9 cellular contexts compared by ENCODE assay signal in genomic region chr2:39141346-39142011, GRCh38. TPM values are rescaled to one million over a fixed set of nuclear protein-coding genes. Genes with fewer than 3 reads are reported as not detected.
DNase-seq lines count a peak whose midpoint lies in the region; ATAC-seq, FAIRE-seq and TF ChIP-seq lines count a peak whose summit lies in the region.
"Had no signal": no experiment of that assay in that cellular context is flagged by ENCODE, and none has a peak within 500 bp of the region (broad histone marks: within the 10 kb centered on the region; RNA-seq: fewer than 3 reads in every experiment).

No MANE protein-coding gene starts in this region.

- no peak overlapping the region for H2AFZ ChIP-seq in HepG2 (ENCODE audit: low read length)

- H3K4me3 ChIP-seq in right lobe of liver (no peak overlapping the region), HepG2 (replicated peaks in 1 of 3; ENCODE audit: insufficient read depth in 1 of 3, low read depth in 2 of 3, low read length in 3 of 3) (no peak overlapping the region), endodermal cell (ENCODE audit: low read length) (no peak overlapping the region)

- H4K20me1 ChIP-seq in HepG2 (ENCODE audit: insufficient read depth, low read length), result no peaks in the 10 kb centered on the region

- no peak for TF ChIP-seq RAD21 in HepG2 (CRISPR knock-in tag; IDR thresholded peaks at IDR 0.05)

- BruUV-seq in HepG2 (replicated peaks; lab: Mats Ljungman, UMichigan), result no TSS peak

- H3K27ac ChIP-seq in right lobe of liver (no peak overlapping the region), HepG2 (ENCODE audit: extremely low read length, insufficient read depth, low read length) (no peak overlapping the region), endodermal cell (ENCODE audit: low read depth, low read length) (no peak overlapping the region)

- no peaks in the 10 kb centered on the region for H3K36me3 Mint-ChIP-seq in brain
- H3K36me3 Mint-ChIP-seq in endodermal cell (ENCODE audit: low read depth), result no peaks in the 10 kb centered on the region
- H3K36me3 Mint-ChIP-seq in activated T-cell treated with anti-CD3 and anti-CD28 coated beads, Interleukin-2, amount 50 U/mL, for 24 hours (ENCODE audit: low read depth), result no peaks in the 10 kb centered on the region

- WGBS in right lobe of liver (ENCODE audit: insufficient coverage, low coverage, low lambda C conversion rate, missing lambda C conversion rate), result 46% methylated on average over 6 of the region's 6 CpGs
- WGBS in HepG2 (ENCODE audit: low lambda C conversion rate), result 57% methylated on average over 6 of the region's 6 CpGs
- WGBS in endodermal cell (ENCODE audit: insufficient coverage in 1 of 2, insufficient read length in 1 of 2), 2 experiments, result 45 to 77% methylated on average over 2 to 6 of the region's 6 CpGs

- no peaks in the 10 kb centered on the region for H3K27me3 Mint-ChIP-seq in brain
- H3K27me3 Mint-ChIP-seq in endodermal cell (ENCODE audit: insufficient read depth), result no peaks in the 10 kb centered on the region
- no peaks in the 10 kb centered on the region for H3K27me3 Mint-ChIP-seq in activated T-cell treated with anti-CD3 and anti-CD28 coated beads, Interleukin-2, amount 50 U/mL, for 24 hours

- H3K9me3 Mint-ChIP-seq in brain (peaks cover 0 to 2% (median 0%) of the 10 kb centered on the region in 5 experiments), endodermal cell (no peaks in the 10 kb centered on the region)
- H3K9me3 Mint-ChIP-seq in activated T-cell treated with anti-CD3 and anti-CD28 coated beads, Interleukin-2, amount 50 U/mL, for 24 hours, result no peaks in the 10 kb centered on the region

- H3K27me3 ChIP-seq in right lobe of liver (no peaks in the 10 kb centered on the region), HepG2 (ENCODE audit: control insufficient read depth in 1 of 2, insufficient read depth in 2 of 2, low read length in 2 of 2) (no peaks in the 10 kb centered on the region), endodermal cell (ENCODE audit: control insufficient read depth, insufficient read depth, low read length, poor library complexity, severe bottlenecking) (no peaks in the 10 kb centered on the region)

- TF ChIP-seq EP300 in HepG2 (IDR thresholded peaks at IDR 0.05; ENCODE audit: low read depth in 2 of 2, low read length in 2 of 2) (no peak), HepG2 (CRISPR knock-in tag; IDR thresholded peaks at IDR 0.05; ENCODE audit: borderline replicate concordance) (no peak)

- H3K27ac Mint-ChIP-seq in brain, result peak overlapping the region in 4 of 5 experiments; percentile 38 to 95 (median 69)
- no peak overlapping the region for H3K27ac Mint-ChIP-seq in endodermal cell
- H3K27ac Mint-ChIP-seq in activated T-cell treated with anti-CD3 and anti-CD28 coated beads, Interleukin-2, amount 50 U/mL, for 24 hours, result no peak overlapping the region

- in situ Hi-C loops in HepG2 (cut with HindIII; ENCODE audit: extremely low pct_ligation_motif_present, low pct_unique_long_range_greater_than_20kb) (no loop called here), KBM-7 (cut with MboI; ENCODE audit: low pct_unique_long_range_greater_than_20kb, low sequenced_read_pairs) (no loop called here)

- H3K4me1 Mint-ChIP-seq in brain (peaks cover 23% of the 10 kb centered on the region), endodermal cell (peaks cover 2% of the 10 kb centered on the region)
- H3K4me1 Mint-ChIP-seq in activated T-cell treated with anti-CD3 and anti-CD28 coated beads, Interleukin-2, amount 50 U/mL, for 24 hours (ENCODE audit: low read depth), result peaks cover 32% of the 10 kb centered on the region

- CTCF ChIA-PET in HepG2 (lab: Yijun Ruan, JAX; ENCODE audit: low intra/inter-chr PET ratio, low total read pairs), result no interaction called here

- H3K36me3 ChIP-seq in right lobe of liver, result no peaks in the 10 kb centered on the region
- no peaks in the 10 kb centered on the region for H3K36me3 ChIP-seq in HepG2 (replicated peaks in 1 of 2; ENCODE audit: control insufficient read depth in 1 of 2, insufficient read depth in 2 of 2, low read length in 2 of 2)
- no peaks in the 10 kb centered on the region for H3K36me3 ChIP-seq in endodermal cell (ENCODE audit: control insufficient read depth, insufficient read depth, low read length)

- H3K4me2 ChIP-seq in HepG2 (ENCODE audit: low read depth, low read length), result no peak overlapping the region

- no peak for DNase-seq in right lobe of liver
- no peak for DNase-seq in HepG2 (ENCODE audit: low spot score)
- DNase-seq in KBM-7, result peak; percentile 28
- DNase-seq in urothelium cell line (ENCODE audit: low spot score), result peak; percentile 62
- DNase-seq in hepatic stellate cell (ENCODE audit: low spot score), result no peak
- DNase-seq in endodermal cell, result no peak
- DNase-seq in activated T-cell treated with anti-CD3 and anti-CD28 coated beads, Interleukin-2, amount 50 U/mL, for 24 hours, result no peak
- DNase-seq: foreskin fibroblast had no signal

- no peak for FAIRE-seq in HepG2 (lab: Jason Lieb, UNC)
- FAIRE-seq in urothelium cell line (lab: Jason Lieb, UNC), result no peak

- H3K9me3 ChIP-seq in right lobe of liver, result no peaks in the 10 kb centered on the region
- no peaks in the 10 kb centered on the region for H3K9me3 ChIP-seq in HepG2 (ENCODE audit: low read length)
- no peaks in the 10 kb centered on the region for H3K9me3 ChIP-seq in endodermal cell (ENCODE audit: control insufficient read depth, low read length)

- TF ChIP-seq CTCF in right lobe of liver (IDR thresholded peaks at IDR 0.05) (no peak), HepG2 (CRISPR knock-in tag; IDR thresholded peaks at IDR 0.05) (no peak), brain (conservative IDR thresholded peaks at IDR 0.05) (no peak), endodermal cell (conservative IDR thresholded peaks at IDR 0.05) (no peak)

- peaks cover 0 to 32% (median 4%) of the 10 kb centered on the region in 4 donors for H3K4me1 ChIP-seq in right lobe of liver
- peaks cover 50% of the 10 kb centered on the region for H3K4me1 ChIP-seq in HepG2 (ENCODE audit: insufficient read depth, low read length)
- H3K4me1 ChIP-seq in endodermal cell (ENCODE audit: control insufficient read depth, insufficient read depth, low read length), result no peaks in the 10 kb centered on the region

- H3K79me2 ChIP-seq in HepG2 (ENCODE audit: insufficient read depth, low read length), result no peaks in the 10 kb centered on the region

- H3K9ac ChIP-seq in HepG2 (ENCODE audit: insufficient read depth, low read depth, low read length), result no peak overlapping the region
- no peak overlapping the region for H3K9ac ChIP-seq in endodermal cell (ENCODE audit: extremely low read depth, low read length, poor library complexity, severe bottlenecking)

- intact Hi-C loops in right lobe of liver (cut with DNase I), result no loop called here
- intact Hi-C loops in HepG2 (cut with micrococcal nuclease; ENCODE audit: unreplicated experiment), result no loop called here

- H3K4me3 Mint-ChIP-seq in brain (peak overlapping the region in 2 of 5 experiments; percentile 33 to 70), endodermal cell (no peak overlapping the region)
- H3K4me3 Mint-ChIP-seq in activated T-cell treated with anti-CD3 and anti-CD28 coated beads, Interleukin-2, amount 50 U/mL, for 24 hours, result no peak overlapping the region

- TF ChIP-seq POLR2A in right lobe of liver (IDR thresholded peaks at IDR 0.05) (no peak), HepG2 (IDR thresholded peaks at IDR 0.05; ENCODE audit: insufficient read depth in 1 of 2, low read depth in 2 of 2, low read length in 2 of 2) (no peak)

- peak in 3 of 4 donors; percentile 35 to 58 (median 38) for ATAC-seq in right lobe of liver
- no peak for ATAC-seq in HepG2

- POLR2A ChIA-PET in HepG2 (lab: Yijun Ruan, JAX), result interaction anchor here (1.3 kb wide), 2 partner anchors 17 to 21 kb away, joined by 3 read pairs; partner anchors contain the start of gene SOS1

TF ChIP-seq in HepG2, 621 proteins besides CTCF, POLR2A, EP300 and RAD21 (continues in another document):
- no peak for TF ChIP-seq ZFP82 (CRISPR knock-in tag; IDR thresholded peaks at IDR 0.05; ENCODE audit: borderline replicate concordance)
- no peak for TF ChIP-seq ADNP (CRISPR knock-in tag; IDR thresholded peaks at IDR 0.05)
- TF ChIP-seq JDP2 (CRISPR knock-in tag; IDR thresholded peaks at IDR 0.05; ENCODE audit: borderline replicate concordance), result no peak
- no peak for TF ChIP-seq ZBTB3 (CRISPR knock-in tag; IDR thresholded peaks at IDR 0.05; ENCODE audit: borderline replicate concordance, low read depth)
- TF ChIP-seq ZNF773 (CRISPR knock-in tag; IDR thresholded peaks at IDR 0.05; ENCODE audit: borderline replicate concordance), result no peak
- TF ChIP-seq ZEB1 (IDR thresholded peaks at IDR 0.05; ENCODE audit: insufficient replicate concordance, low read depth), result no peak
- no peak for TF ChIP-seq KDM6A (CRISPR knock-in tag; IDR thresholded peaks at IDR 0.05; ENCODE audit: low read depth)

RNA-seq across cellular contexts. Expression of gene SOS1, which starts 20.6 kb away (rescaled TPM):
- total RNA-seq in right lobe of liver (10 to 100 TPM in 5 of 6 experiments, 1 to 10 TPM in 1; 9.6 to 20.1 (median 16.5) TPM), HepG2 (2016; rRNA removed; fragmentation: Illumina TruSeq; extraction: Trizol) (20.8 and 26.6 TPM in 2 replicates), endodermal cell (10 to 100 TPM; 34.0 to 39.0 TPM)
- 3.2 and 4.1 TPM in 2 replicates for total RNA-seq in HepG2 (2016; cell fraction: cytosol; rRNA removed; fragmentation: Illumina TruSeq; extraction: Trizol; ENCODE audit: low read depth)
- 21.0 and 28.9 TPM in 2 replicates for total RNA-seq in HepG2 (2016; cell fraction: insoluble cytoplasmic fraction; rRNA removed; fragmentation: Illumina TruSeq; extraction: Trizol)
- 12.6 and 14.3 TPM in 2 replicates for total RNA-seq in HepG2 (2016; cell fraction: membrane; rRNA removed; fragmentation: Illumina TruSeq; extraction: Trizol)
- 49.5 and 63.9 TPM in 2 replicates for total RNA-seq in HepG2 (2016; cell fraction: nucleus; rRNA removed; fragmentation: Illumina TruSeq; extraction: Trizol)
- polyA plus RNA-seq in HepG2 (2011; rRNA removed) (39.5 and 60.4 TPM in 2 replicates), brain (ENCODE audit: insufficient read depth, low read depth, low replicate concordance) (13.0 TPM)
- 23.4 and 41.7 TPM in 2 replicates for polyA plus RNA-seq in HepG2 (2011; cell fraction: cytosol; rRNA removed)
- 69.6 and 75.7 TPM in 2 replicates for polyA plus RNA-seq in HepG2 (2011; cell fraction: nucleus; rRNA removed)
- 31.5 and 37.6 TPM in 2 replicates for polyA plus RNA-seq in HepG2 (2012)
- polyA plus RNA-seq in HepG2 (2016; cell fraction: cytosol; fragmentation: Illumina TruSeq; extraction: Trizol; ENCODE audit: low read depth), result 0.43 and 0.49 TPM in 2 replicates
- 21.4 and 27.3 TPM in 2 replicates for polyA plus RNA-seq in HepG2 (2016; cell fraction: insoluble cytoplasmic fraction; fragmentation: Illumina TruSeq; extraction: Trizol; ENCODE audit: low read depth)
- polyA plus RNA-seq in HepG2 (2016; cell fraction: membrane; fragmentation: Illumina TruSeq; extraction: Trizol; ENCODE audit: low read depth), result 2.0 and 2.7 TPM in 2 replicates
- polyA plus RNA-seq in HepG2 (2016; cell fraction: nucleus; fragmentation: Illumina TruSeq; extraction: Trizol; ENCODE audit: insufficient read depth, low read depth), result 56.1 and 68.3 TPM in 2 replicates
- 40.4 and 54.0 TPM in 2 replicates for polyA minus RNA-seq in HepG2 (2011; rRNA and poly(A)+ RNA removed; ENCODE audit: low replicate concordance)
- polyA minus RNA-seq in HepG2 (2011; cell fraction: cytosol; rRNA and poly(A)+ RNA removed), result 39.9 and 41.5 TPM in 2 replicates
- 211 and 214 TPM in 2 replicates for polyA minus RNA-seq in HepG2 (2011; cell fraction: nucleus; rRNA and poly(A)+ RNA removed)
- polyA plus RNA-seq in endodermal cell (2013, experiment 1 of 2), result 23.0 TPM
- 27.9 TPM for polyA plus RNA-seq in endodermal cell (2013, experiment 2 of 2)

Comparison
In these comparisons a context has a peak if more than half of its experiments do, and no peak if none do; other contexts are left out.
1. DNase-seq: peak in KBM-7 (single experiment) and urothelium cell line (single experiment); none in right lobe of liver (0 of 3), HepG2 (single experiment), hepatic stellate cell (single experiment), endodermal cell (single experiment) and activated T-cell treated with anti-CD3 and anti-CD28 coated beads, Interleukin-2, amount 50 U/mL, for 24 hours (single experiment).
2. H3K27ac Mint-ChIP-seq: peak in brain (4 of 5); none in endodermal cell (single experiment) and activated T-cell treated with anti-CD3 and anti-CD28 coated beads, Interleukin-2, amount 50 U/mL, for 24 hours (single experiment).